ENCODE assay signal across 9 cellular contexts in the genomic region with DNA sequence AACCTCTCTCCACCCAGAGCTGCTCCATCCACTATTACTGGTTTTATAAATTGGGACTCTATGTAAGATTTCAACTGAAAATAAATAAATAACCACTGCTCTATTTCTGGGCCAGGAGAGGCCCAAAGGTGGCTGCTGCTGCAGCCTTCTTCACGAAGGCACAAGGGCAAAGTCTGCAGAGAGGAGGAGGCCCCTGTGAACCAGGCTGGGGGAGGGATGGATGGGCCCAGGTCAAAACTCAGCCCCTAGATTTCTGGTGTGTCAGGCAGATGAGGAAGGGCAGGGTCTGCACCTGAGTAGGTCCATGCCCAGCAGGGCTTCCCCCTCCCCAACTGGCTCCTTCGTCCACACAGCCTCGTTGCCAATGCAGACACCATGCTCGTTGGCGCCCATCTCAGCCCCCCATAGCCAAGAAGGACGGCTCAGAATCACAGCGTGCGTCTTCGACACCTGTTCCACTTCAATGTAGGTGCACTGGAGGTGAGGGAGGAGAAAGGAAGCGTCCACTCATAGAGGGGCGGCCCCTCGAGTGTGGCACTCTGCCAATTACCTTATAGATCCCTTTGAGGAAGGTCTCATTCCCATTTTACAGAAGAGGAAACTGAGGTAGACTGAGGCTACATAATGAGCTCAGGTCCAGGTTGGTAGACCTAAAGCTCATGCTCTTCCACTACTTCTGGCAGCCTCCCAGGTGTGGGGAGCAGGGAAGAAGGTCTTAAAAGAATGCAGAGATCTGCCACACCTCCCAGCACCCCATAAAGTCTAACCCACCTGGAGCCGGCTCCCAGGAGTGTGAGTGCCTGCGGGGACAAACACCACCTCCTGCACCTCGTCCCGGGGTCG. TPM values are rescaled to one million over a fixed set of nuclear protein-coding genes. Genes with fewer than 3 reads are reported as not detected.
DNase-seq lines count a peak whose midpoint lies in the region; TF ChIP-seq lines count a peak whose summit lies in the region.
"Had no signal": no experiment of that assay in that cellular context is flagged by ENCODE, and none has a peak within 500 bp of the region (broad histone marks: within the 10 kb centered on the region; RNA-seq: fewer than 3 reads in every experiment).

No MANE protein-coding gene starts in this region.

- H3K9me3 Mint-ChIP-seq in activated CD4-positive, alpha-beta memory T cell treated with anti-CD3 and anti-CD28 coated beads, Interleukin-2, amount 10 ng/mL, durations not matched to agents 7 days and 5 days: no peaks in the 10 kb centered on the region

- DNase-seq in NCI-H510A (lab: John Stamatoyannopoulos, UW) (peak; percentile 34), NCI-H510A treated with DMSO at 0.1 percent for 48 hours (lab: John Stamatoyannopoulos, UW) (no peak), stomach (no peak), NCI-H2171 treated with DMSO at 0.1 percent for 48 hours (lab: John Stamatoyannopoulos, UW) (no peak), germinal center (ENCODE audit: low spot score) (no peak)
- no peak for DNase-seq in activated CD4-positive, alpha-beta memory T cell treated with anti-CD3 and anti-CD28 coated beads, Interleukin-2, amount 10 ng/mL, durations not matched to agents 7 days and 5 days
- no peak for DNase-seq in stimulated activated CD4-positive, alpha-beta T cell treated with anti-CD3 and anti-CD28 coated beads, Interleukin-4, amount 100 ng/mL, for 24 hours

- no peak overlapping the region for H3K27ac Mint-ChIP-seq in activated CD4-positive, alpha-beta memory T cell treated with anti-CD3 and anti-CD28 coated beads, Interleukin-2, amount 10 ng/mL, durations not matched to agents 7 days and 5 days

- peaks cover 43% of the 10 kb centered on the region for H3K4me1 Mint-ChIP-seq in activated CD4-positive, alpha-beta memory T cell treated with anti-CD3 and anti-CD28 coated beads, Interleukin-2, amount 10 ng/mL, durations not matched to agents 7 days and 5 days

- H3K4me3 Mint-ChIP-seq in activated CD4-positive, alpha-beta memory T cell treated with anti-CD3 and anti-CD28 coated beads, Interleukin-2, amount 10 ng/mL, durations not matched to agents 7 days and 5 days: peak overlapping the region; percentile 93

- no peak for TF ChIP-seq POLR2A in stomach (IDR thresholded peaks at IDR 0.05)

- H3K36me3 Mint-ChIP-seq in activated CD4-positive, alpha-beta memory T cell treated with anti-CD3 and anti-CD28 coated beads, Interleukin-2, amount 10 ng/mL, durations not matched to agents 7 days and 5 days (ENCODE audit: low read depth): peaks cover 6% of the 10 kb centered on the region

- H3K27ac ChIP-seq in stomach: peak overlapping the region in 3 of 5 donors; percentile 74 to 85 (median 80)

- POLR2A ChIA-PET in activated CD4-positive, alpha-beta memory T cell treated with anti-CD3 and anti-CD28 coated beads, Interleukin-2, amount 10 ng/mL, durations not matched to agents 7 days and 5 days (lab: Charles Lee): interaction anchor here (0.8 to 6.3 kb wide), 8 partner anchors 10 to 209 kb away, joined by 3 to 63 read pairs (median 4); a partner anchor contains a TSS

- peaks cover 0 to 42% (median 35%) of the 10 kb centered on the region in 4 donors for H3K36me3 ChIP-seq in stomach

- peaks cover 0 to 9% (median 3%) of the 10 kb centered on the region in 3 donors for H3K27me3 ChIP-seq in stomach

- TF ChIP-seq EP300 in stomach (IDR thresholded peaks at IDR 0.05): no peak

- no peaks in the 10 kb centered on the region for H3K9me3 ChIP-seq in iPS-18c (ENCODE audit: control insufficient read depth, insufficient read depth, low read length)
- H3K9me3 ChIP-seq in stomach: no peaks in the 10 kb centered on the region

- H3K4me1 ChIP-seq in stomach: peaks cover 22 to 43% (median 38%) of the 10 kb centered on the region in 4 donors

- CTCF ChIA-PET in activated CD4-positive, alpha-beta memory T cell treated with anti-CD3 and anti-CD28 coated beads, Interleukin-2, amount 10 ng/mL, durations not matched to agents 7 days and 5 days (lab: Charles Lee): interaction anchor here (0.6 to 14.7 kb wide), 15 partner anchors 9 to 178 kb away, joined by 3 to 411 read pairs (median 5); a partner anchor contains a TSS

- intact Hi-C loops in stomach (cut with DNase I; ENCODE audit: low total_unique reads): loop anchor here (2.0 kb wide), 1 partner anchor 51 kb away; no protein-coding TSS in a partner anchor

- no peak for TF ChIP-seq CTCF in stomach (IDR thresholded peaks at IDR 0.05)

- 45 to 57% (median 49%) methylated on average over 15 to 17 of the region's 17 CpGs for WGBS in stomach, 5 donors

- H3K4me3 ChIP-seq in iPS-18c (ENCODE audit: insufficient read depth, low read depth, low read length) (peak overlapping the region; percentile 89), stomach (peak overlapping the region; percentile 62 to 86 (median 84))

- peaks cover 11% of the 10 kb centered on the region for H3K27me3 Mint-ChIP-seq in activated CD4-positive, alpha-beta memory T cell treated with anti-CD3 and anti-CD28 coated beads, Interleukin-2, amount 10 ng/mL, durations not matched to agents 7 days and 5 days

RNA-seq across cellular contexts. Expression of a gene that starts 1.0 kb away (rescaled TPM):
- total RNA-seq in activated CD4-positive, alpha-beta memory T cell treated with anti-CD3 and anti-CD28 coated beads, Interleukin-2, amount 10 ng/mL, durations not matched to agents 7 days and 5 days: 10 to 100 TPM; 29.1 to 29.8 TPM
- 10 to 100 TPM in 4 of 5 donors, 1 to 10 TPM in 1; 7.0 to 44.9 (median 22.2) TPM for total RNA-seq in stomach
- polyA plus RNA-seq in stomach: 10 to 100 TPM; 30.5 to 38.3 (median 32.1) TPM

RNA-seq across cellular contexts. Expression of a gene that starts 8.7 kb away (rescaled TPM):
- total RNA-seq in activated CD4-positive, alpha-beta memory T cell treated with anti-CD3 and anti-CD28 coated beads, Interleukin-2, amount 10 ng/mL, durations not matched to agents 7 days and 5 days: under 1 TPM; 0.45 to 0.53 TPM
- total RNA-seq in stomach: not detected
- polyA plus RNA-seq in stomach: under 1 TPM; 0.31 to 0.75 (median 0.48) TPM

RNA-seq across cellular contexts. Expression of a gene that starts 8.8 kb away (rescaled TPM):
- 10 to 100 TPM; 91.5 to 95.7 TPM for total RNA-seq in activated CD4-positive, alpha-beta memory T cell treated with anti-CD3 and anti-CD28 coated beads, Interleukin-2, amount 10 ng/mL, durations not matched to agents 7 days and 5 days
- 10 to 100 TPM in 4 of 5 donors, 1 to 10 TPM in 1; 7.8 to 85.2 (median 24.6) TPM for total RNA-seq in stomach
- polyA plus RNA-seq in stomach: 10 to 100 TPM; 37.1 to 69.7 (median 38.1) TPM

RNA-seq across cellular contexts. Expression of a gene that starts 10.8 kb away (rescaled TPM):
- total RNA-seq in activated CD4-positive, alpha-beta memory T cell treated with anti-CD3 and anti-CD28 coated beads, Interleukin-2, amount 10 ng/mL, durations not matched to agents 7 days and 5 days: under 1 TPM; 0.10 to 0.15 TPM
- 1 to 10 TPM in 1 of 5 donors, under 1 TPM in 1, not detected in 3; 0.92 to 3.0 TPM for total RNA-seq in stomach
- under 1 TPM; 0.31 to 0.38 (median 0.31) TPM for polyA plus RNA-seq in stomach
- total RNA-seq: LHCN-M2 had no signal

RNA-seq across cellular contexts. Expression of a gene that starts 18.5 kb away (rescaled TPM):
- total RNA-seq in activated CD4-positive, alpha-beta memory T cell treated with anti-CD3 and anti-CD28 coated beads, Interleukin-2, amount 10 ng/mL, durations not matched to agents 7 days and 5 days: 10 to 100 TPM; 33.2 to 36.1 TPM
- total RNA-seq in stomach: 100 to 1,000 TPM in 3 of 5 donors, 10 to 100 TPM in 2; 26.3 to 330 (median 141) TPM
- polyA plus RNA-seq in stomach: 10 to 100 TPM in 2 of 3 donors, 1 to 10 TPM in 1; 7.9 to 22.6 (median 19.4) TPM
